In the genomic region with DNA sequence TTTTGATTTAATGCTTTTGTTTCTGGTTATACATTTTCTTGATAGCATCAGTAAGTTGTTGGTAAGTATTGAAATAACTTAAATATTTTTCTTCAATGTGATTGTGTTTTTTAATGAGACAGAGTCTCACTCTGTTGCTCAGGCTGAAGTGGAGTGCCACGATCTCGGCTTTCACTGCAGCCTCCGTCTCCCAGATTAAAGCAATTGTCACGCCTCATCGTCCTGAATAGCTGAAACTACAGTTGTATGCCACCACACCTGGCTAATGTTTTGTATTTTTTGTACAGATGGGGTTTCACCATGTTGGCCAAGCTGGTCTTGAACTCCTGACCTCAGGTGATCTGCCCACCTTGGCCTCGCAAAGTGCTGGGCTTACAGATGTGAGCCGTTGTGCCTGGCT, we compare ENCODE assay signal across 21 cellular contexts.
"Had no signal": no experiment of that assay in that cellular context is flagged by ENCODE, and none has a peak within 500 bp of the region (broad histone marks: within the 10 kb centered on the region; RNA-seq: fewer than 3 reads in every experiment).

No MANE protein-coding gene starts in this region.

- H3K4me3 Mint-ChIP-seq: activated naive CD4-positive, alpha-beta T cell treated with anti-CD3 and anti-CD28 coated beads, Interleukin-2, amount 50 U/mL, for 24 hours; effector memory CD8-positive, alpha-beta T cell; stimulated activated effector memory CD8-positive, alpha-beta T cell treated with anti-CD3 and anti-CD28 coated beads, Interleukin-12 subunit alpha, Interleukin-12 subunit beta, amount 100 ng/mL, for 72 hours; T-helper 1 cell treated with Interleukin-12 subunit alpha and Interleukin-12 subunit beta and Interleukin-4 antibody, amounts not matched to agents 30 μg/mL and 1 μg/mL, for 36 hours; type B pancreatic cell had no signal

- H3K27ac Mint-ChIP-seq: activated naive CD4-positive, alpha-beta T cell treated with anti-CD3 and anti-CD28 coated beads, Interleukin-2, amount 50 U/mL, for 24 hours; effector memory CD8-positive, alpha-beta T cell; stimulated activated effector memory CD8-positive, alpha-beta T cell treated with anti-CD3 and anti-CD28 coated beads, Interleukin-12 subunit alpha, Interleukin-12 subunit beta, amount 100 ng/mL, for 72 hours; T-helper 1 cell treated with Interleukin-12 subunit alpha and Interleukin-12 subunit beta and Interleukin-4 antibody, amounts not matched to agents 30 μg/mL and 1 μg/mL, for 36 hours had no signal

- H3K27me3 ChIP-seq: breast epithelium, right lobe of liver, stomach had no signal

- H3K4me3 ChIP-seq: breast epithelium, lung, right lobe of liver, stomach had no signal

- H3K27me3 Mint-ChIP-seq: naive B cell, type B pancreatic cell had no signal

- DNase-seq: activated CD4-positive, alpha-beta T cell treated with anti-CD3 and anti-CD28 coated beads for 1 hour; activated CD8-positive, alpha-beta memory T cell treated with anti-CD3 and anti-CD28 coated beads for 24 hours; activated CD8-positive, alpha-beta memory T cell treated with anti-CD3 and anti-CD28 coated beads, Interleukin-2, amount 50 U/mL, for 48 hours; activated effector memory CD4-positive, alpha-beta T cell treated with Interleukin-2 at 50 U/mL for 16 hours; activated T-cell treated with anti-CD3 and anti-CD28 coated beads, Interleukin-2, amount 50 U/mL, for 48 hours; effector memory CD8-positive, alpha-beta T cell; foreskin melanocyte; head of caudate nucleus; naive B cell; right lobe of liver; stimulated activated CD4-positive, alpha-beta T cell treated with anti-CD3 and anti-CD28 coated beads, Interleukin-4, amount 100 ng/mL, for 24 hours; stomach had no signal

- H3K36me3 Mint-ChIP-seq: activated naive CD4-positive, alpha-beta T cell treated with anti-CD3 and anti-CD28 coated beads, Interleukin-2, amount 50 U/mL, for 24 hours; naive B cell; stimulated activated effector memory CD8-positive, alpha-beta T cell treated with anti-CD3 and anti-CD28 coated beads, Interleukin-12 subunit alpha, Interleukin-12 subunit beta, amount 100 ng/mL, for 72 hours had no signal

- H3K27ac ChIP-seq: breast epithelium, epithelial cell of prostate had no signal

- FAIRE-seq: astrocyte, keratinocyte had no signal

- ATAC-seq: effector memory CD8-positive, alpha-beta T cell; stimulated activated effector memory CD8-positive, alpha-beta T cell treated with anti-CD3 and anti-CD28 coated beads, Interleukin-12 subunit alpha, Interleukin-12 subunit beta, amount 100 ng/mL, for 72 hours had no signal

- H3K36me3 ChIP-seq: breast epithelium, right lobe of liver, stomach had no signal

- H3K4me1 Mint-ChIP-seq: activated naive CD4-positive, alpha-beta T cell treated with anti-CD3 and anti-CD28 coated beads, Interleukin-2, amount 50 U/mL, for 24 hours; stimulated activated effector memory CD8-positive, alpha-beta T cell treated with anti-CD3 and anti-CD28 coated beads, Interleukin-12 subunit alpha, Interleukin-12 subunit beta, amount 100 ng/mL, for 72 hours had no signal

- H3K4me1 ChIP-seq: breast epithelium had no signal

- H3K9me3 ChIP-seq: breast epithelium, right lobe of liver, stomach had no signal

- H3K9me3 Mint-ChIP-seq: activated naive CD4-positive, alpha-beta T cell treated with anti-CD3 and anti-CD28 coated beads, Interleukin-2, amount 50 U/mL, for 24 hours; effector memory CD8-positive, alpha-beta T cell; naive B cell; stimulated activated effector memory CD8-positive, alpha-beta T cell treated with anti-CD3 and anti-CD28 coated beads, Interleukin-12 subunit alpha, Interleukin-12 subunit beta, amount 100 ng/mL, for 72 hours; T-helper 1 cell treated with Interleukin-12 subunit alpha and Interleukin-12 subunit beta and Interleukin-4 antibody, amounts not matched to agents 30 μg/mL and 1 μg/mL, for 36 hours; type B pancreatic cell had no signal
